ENCODE assay signal across 11 cellular contexts in the genomic region with DNA sequence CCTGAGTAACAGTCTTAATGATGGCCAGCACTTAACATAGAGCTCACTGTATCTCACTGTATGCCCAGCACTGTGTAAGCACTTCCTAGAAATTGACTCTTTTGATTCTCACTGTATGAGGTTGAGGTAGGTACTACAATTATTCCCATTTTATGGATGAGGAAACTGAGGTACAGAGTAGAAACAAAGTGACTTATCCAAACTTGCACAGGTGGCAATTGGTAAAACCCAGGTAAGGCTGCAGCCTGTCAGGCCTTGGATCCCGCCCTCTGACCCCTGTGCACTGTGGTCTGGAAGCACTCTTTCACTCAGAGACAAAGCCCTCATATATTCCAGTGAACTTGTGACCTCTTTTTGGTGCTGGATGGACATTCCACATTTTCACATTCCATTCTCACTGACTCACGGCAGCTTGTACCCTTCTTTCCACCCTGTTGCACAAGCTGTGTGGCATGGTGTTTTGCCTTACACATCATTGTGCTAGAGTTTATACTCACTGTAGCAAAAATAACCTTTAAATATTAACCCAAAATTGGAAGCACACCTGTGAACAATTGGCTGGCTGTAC. TPM values are rescaled to one million over a fixed set of nuclear protein-coding genes. Genes with fewer than 3 reads are reported as not detected.
DNase-seq lines count a peak whose midpoint lies in the region; ATAC-seq, FAIRE-seq and TF ChIP-seq lines count a peak whose summit lies in the region.
"Had no signal": no experiment of that assay in that cellular context is flagged by ENCODE, and none has a peak within 500 bp of the region (broad histone marks: within the 10 kb centered on the region; RNA-seq: fewer than 3 reads in every experiment).

No MANE protein-coding gene starts in this region.

- no peak for TF ChIP-seq RAD21 in A549 (conservative IDR thresholded peaks at IDR 0.05 in 1 of 2, IDR thresholded peaks at IDR 0.05 in 1 of 2)

- H3K9me3 ChIP-seq in A549 (0 out of 3 replicates have a peak, but pooled peaks cover 3% of the 10 kb centered on the region), lung (ENCODE audit: control insufficient read depth in 2 of 2, insufficient read depth in 1 of 2, low read length in 1 of 2) (peaks cover 1 to 2% of the 10 kb centered on the region in 2 donors)

- DNase-seq in A549 (ENCODE audit: low read depth in 1 of 2, low spot score in 1 of 2) (peak; percentile 52 to 88), HuH-7.5 (ENCODE audit: low spot score) (peak; percentile 53), choroid plexus epithelial cell (ENCODE audit: low read depth) (peak; percentile 96), lung (ENCODE audit: low spot score) (peak; percentile 55), NCI-H2196 (lab: John Stamatoyannopoulos, UW; ENCODE audit: unreplicated experiment) (no peak), NCI-H2171 treated with DMSO at 0.1 percent for 48 hours (lab: John Stamatoyannopoulos, UW) (no peak), SHP77 treated with DMSO at 0.1 percent for 48 hours (lab: John Stamatoyannopoulos, UW) (no peak)
- DNase-seq in activated naive CD8-positive, alpha-beta T cell treated with anti-CD3 and anti-CD28 coated beads for 36 hours = no peak
- DNase-seq: activated gamma-delta T cell treated with Interleukin-2 at 50 U/mL for 16 hours, T-helper 2 cell had no signal

- no peaks in the 10 kb centered on the region for H3K27me3 Mint-ChIP-seq in activated naive CD8-positive, alpha-beta T cell treated with anti-CD3 and anti-CD28 coated beads for 36 hours

- CTCF ChIA-PET in A549 (lab: Yijun Ruan, JAX) = interaction anchor here (1.5 to 4.9 kb wide), 2 partner anchors 11 to 276 kb away, joined by 4 to 22 read pairs; no protein-coding TSS in a partner anchor

- no peaks in the 10 kb centered on the region for H3K36me3 ChIP-seq in lung (ENCODE audit: control insufficient read depth in 2 of 2, insufficient read depth in 2 of 2, low read length in 2 of 2)
- H3K36me3 ChIP-seq: BLaER1 treated with 17β-estradiol and CSF1 and Interleukin-3, amounts not matched to agents 10 nM and 100 nM had no signal

- POLR2A ChIA-PET in A549 (lab: Yijun Ruan, JAX) = no interaction called here

- peaks cover 10% of the 10 kb centered on the region for H3K9me3 Mint-ChIP-seq in activated naive CD8-positive, alpha-beta T cell treated with anti-CD3 and anti-CD28 coated beads for 36 hours

- 40% methylated on average over 2 of the region's 2 CpGs for WGBS in A549 (ENCODE audit: missing lambda C conversion rate)
- WGBS in lung, 2 donors = 70 to 84% methylated on average over 2 of the region's 2 CpGs

- H3K4me3 ChIP-seq in A549 (no peak overlapping the region), choroid plexus epithelial cell (ENCODE audit: low read depth, low read length) (no peak overlapping the region), lung (no peak overlapping the region)
- H3K4me3 ChIP-seq: BLaER1 treated with 17β-estradiol and CSF1 and Interleukin-3, amounts not matched to agents 10 nM and 100 nM had no signal

- H3K4me1 Mint-ChIP-seq in activated naive CD8-positive, alpha-beta T cell treated with anti-CD3 and anti-CD28 coated beads for 36 hours = no peaks in the 10 kb centered on the region

- peak overlapping the region; percentile 80 to 85 for H3K27ac ChIP-seq in A549
- H3K27ac ChIP-seq in lung (ENCODE audit: low read depth in 1 of 2, low read length in 1 of 2) = no peak overlapping the region
- H3K27ac ChIP-seq: BLaER1 treated with 17β-estradiol and CSF1 and Interleukin-3, amounts not matched to agents 10 nM and 100 nM had no signal

- ATAC-seq in A549 = peak; percentile 89 to 92
- ATAC-seq in lung (ENCODE audit: insufficient read depth, low FRiP score) = peak; percentile 73

- FAIRE-seq in A549 (lab: Jason Lieb, UNC) = peak; percentile 23

- TF ChIP-seq EP300 in A549 (IDR thresholded peaks at IDR 0.05) = peak; percentile 54 to 75; a peak in 3 of 5 replicates

- peak overlapping the region; percentile 55 for H3K4me2 ChIP-seq in A549
- H3K4me2 ChIP-seq: BLaER1 treated with 17β-estradiol and CSF1 and Interleukin-3, amounts not matched to agents 10 nM and 100 nM had no signal

- TF ChIP-seq CTCF in A549 (IDR thresholded peaks at IDR 0.05) = no peak
- no peak for TF ChIP-seq CTCF in choroid plexus epithelial cell (conservative IDR thresholded peaks at IDR 0.05; ENCODE audit: low read depth, low read length)
- no peak for TF ChIP-seq CTCF in lung (IDR thresholded peaks at IDR 0.05; ENCODE audit: control extremely low read depth, extremely low read depth)

- H3K4me3 Mint-ChIP-seq in activated naive CD8-positive, alpha-beta T cell treated with anti-CD3 and anti-CD28 coated beads for 36 hours = no peak overlapping the region

- TF ChIP-seq POLR2A in A549 (IDR thresholded peaks at IDR 0.05; ENCODE audit: low read length) = no peak

- no peak overlapping the region for H3K27ac Mint-ChIP-seq in activated naive CD8-positive, alpha-beta T cell treated with anti-CD3 and anti-CD28 coated beads for 36 hours

- peaks cover 2% of the 10 kb centered on the region for H3K36me3 Mint-ChIP-seq in activated naive CD8-positive, alpha-beta T cell treated with anti-CD3 and anti-CD28 coated beads for 36 hours

- H3K4me1 ChIP-seq in A549 = peaks cover 22% of the 10 kb centered on the region
- H3K4me1 ChIP-seq in lung (ENCODE audit: control insufficient read depth in 2 of 2, insufficient read depth in 2 of 2, low read length in 2 of 2) = peaks cover 0 to 1% of the 10 kb centered on the region in 2 donors

- H3K27me3 ChIP-seq in lung (ENCODE audit: control insufficient read depth, insufficient read depth) = no peaks in the 10 kb centered on the region
- H3K27me3 ChIP-seq: BLaER1 treated with 17β-estradiol and CSF1 and Interleukin-3, amounts not matched to agents 10 nM and 100 nM had no signal

TF ChIP-seq in A549, 52 proteins besides CTCF, POLR2A, EP300 and RAD21 (continues in another document):
- peak; percentile 90 for TF ChIP-seq RARB (CRISPR knock-in tag; IDR thresholded peaks at IDR 0.05)
- peak; percentile 75; the same call in 1 of the 2 replicates for TF ChIP-seq MAX (IDR thresholded peaks at IDR 0.05)
- TF ChIP-seq TP53 (CRISPR knock-in tag; IDR thresholded peaks at IDR 0.05) = no peak
- no peak for TF ChIP-seq PHF8 (IDR thresholded peaks at IDR 0.05; ENCODE audit: borderline replicate concordance, low read depth)
- TF ChIP-seq, protein P1, sequence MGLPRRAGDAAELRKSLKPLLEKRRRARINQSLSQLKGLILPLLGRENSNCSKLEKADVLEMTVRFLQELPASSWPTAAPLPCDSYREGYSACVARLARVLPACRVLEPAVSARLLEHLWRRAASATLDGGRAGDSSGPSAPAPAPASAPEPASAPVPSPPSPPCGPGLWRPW (IDR thresholded peaks at IDR 0.05) = peak; percentile 28; the same call in 1 of the 2 replicates
- TF ChIP-seq JUN (IDR thresholded peaks at IDR 0.05) = peak; percentile 70 to 77; a peak in 3 of 5 replicates
- TF ChIP-seq TFCP2L1 (CRISPR knock-in tag; IDR thresholded peaks at IDR 0.05) = no peak
- no peak for TF ChIP-seq REST (IDR thresholded peaks at IDR 0.05)
- no peak for TF ChIP-seq USF2 (IDR thresholded peaks at IDR 0.05)
- TF ChIP-seq CEBPB (IDR thresholded peaks at IDR 0.05) = peak; percentile 77 to 96; a peak in 3 of 4 replicates

RNA-seq across cellular contexts. Expression of gene ANKRD55, which starts 21.7 kb away (rescaled TPM):
- polyA plus RNA-seq in A549 (2011; rRNA removed) (0.26 and 0.30 TPM in 2 replicates), A549 (2017; fragmentation: RNase III; extraction: RNeasy Plus Mini Kit Qiagen cat#74134 plus additional on column Dnase treatment) (0.05 to 0.12 TPM (median 0.10 TPM) in 3 replicates), lung (under 1 TPM; 0.06 to 0.50 TPM)
- polyA plus RNA-seq in A549 (2012; cell fraction: cytosol; rRNA removed) = 0.05 TPM in 2 replicates
- polyA plus RNA-seq in A549 (2012; cell fraction: nucleus; rRNA removed) = 0.07 TPM in 1 of 2 replicates, not detected in the other
- polyA minus RNA-seq in A549 (2011; rRNA and poly(A)+ RNA removed) = 0.49 TPM in 1 of 2 replicates, not detected in the other
- total RNA-seq in lung = under 1 TPM; 0.18 to 0.37 TPM
- under 1 TPM; 0.23 to 0.50 TPM for total RNA-seq in activated naive CD8-positive, alpha-beta T cell treated with anti-CD3 and anti-CD28 coated beads for 36 hours

Comparison
In these comparisons a context has a peak if more than half of its experiments do, and no peak if none do; other contexts are left out.
1. DNase-seq: peak in A549 (2 of 2), HuH-7.5 (single experiment), choroid plexus epithelial cell (single experiment) and lung (single experiment); none in NCI-H2196 (single experiment), NCI-H2171 treated with DMSO at 0.1 percent for 48 hours (single experiment), activated naive CD8-positive, alpha-beta T cell treated with anti-CD3 and anti-CD28 coated beads for 36 hours (single experiment) and SHP77 treated with DMSO at 0.1 percent for 48 hours (single experiment).
2. H3K27ac ChIP-seq: peak in A549 (2 of 2); none in lung (0 of 2).